9 cellular contexts compared by ENCODE assay signal in the genomic region with DNA sequence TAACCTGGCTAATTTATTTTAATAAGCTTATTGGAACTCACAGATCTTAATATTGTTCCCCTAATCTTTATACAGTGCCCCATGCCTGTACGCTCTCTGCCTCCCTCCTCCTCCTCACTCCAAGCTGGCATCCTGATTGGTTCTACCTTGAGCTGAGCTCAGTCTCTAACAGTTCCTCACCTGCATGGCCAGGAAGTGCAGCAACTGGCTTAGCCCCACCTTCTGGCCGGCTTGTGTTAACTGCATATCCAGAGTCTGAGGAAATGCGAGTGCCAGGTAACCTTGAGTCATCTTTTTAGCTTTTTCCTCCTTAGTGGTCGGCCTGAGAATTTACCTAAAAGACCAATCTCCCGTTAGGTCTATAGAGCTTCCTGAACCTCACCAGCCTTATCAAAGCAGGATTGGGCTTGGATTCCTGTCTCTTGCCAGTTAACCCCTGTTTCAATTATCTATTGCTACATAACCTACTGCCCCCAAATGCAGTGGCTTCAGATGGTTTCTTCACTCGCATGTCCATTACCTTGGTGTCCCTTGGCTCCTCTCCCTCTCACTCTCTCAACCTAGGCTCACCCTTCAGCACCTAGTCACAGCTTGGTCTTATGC.
DNase-seq lines count a peak whose midpoint lies in the region; ATAC-seq and TF ChIP-seq lines count a peak whose summit lies in the region.
"Had no signal": no experiment of that assay in that cellular context is flagged by ENCODE, and none has a peak within 500 bp of the region (broad histone marks: within the 10 kb centered on the region; RNA-seq: fewer than 3 reads in every experiment).

No MANE protein-coding gene starts in this region.

- intact Hi-C loops in mucosa of descending colon (cut with DNase I, micrococcal nuclease) = loop anchor here in 1 of 2 donors (5.0 to 10.0 kb wide), 2 partner anchors 90 to 202 kb away; a partner anchor contains a TSS

- no peaks in the 10 kb centered on the region for H3K4me1 ChIP-seq in mucosa of descending colon (ENCODE audit: low read depth)
- H3K4me1 ChIP-seq: adrenal gland had no signal

- in situ Hi-C loops in astrocyte of the spinal cord (cut with HindIII; ENCODE audit: low sequenced_read_pairs) = no loop called here

- H3K4me3 ChIP-seq in astrocyte of the spinal cord (ENCODE audit: low read depth, low read length) = no peak overlapping the region
- no peak overlapping the region for H3K4me3 ChIP-seq in mucosa of descending colon
- H3K4me3 ChIP-seq: adrenal gland had no signal

- no peaks in the 10 kb centered on the region for H3K9me3 ChIP-seq in mucosa of descending colon
- H3K9me3 ChIP-seq: adrenal gland had no signal

- TF ChIP-seq CTCF in astrocyte of the spinal cord (IDR thresholded peaks at IDR 0.05; ENCODE audit: low read depth, low read length) (peak; percentile 50), mucosa of descending colon (IDR thresholded peaks at IDR 0.05) (no peak)

- no peaks in the 10 kb centered on the region for H3K36me3 ChIP-seq in mucosa of descending colon (ENCODE audit: low read depth)
- H3K36me3 ChIP-seq: adrenal gland had no signal

- DNase-seq in SK-N-DZ (ENCODE audit: low spot score) (peak; percentile 22), astrocyte of the spinal cord (ENCODE audit: low read depth, low spot score) (no peak), mucosa of descending colon (peak; percentile 72 to 77 (median 75)), DMS79 treated with DMSO at 0.1 percent for 48 hours (lab: John Stamatoyannopoulos, UW) (no peak)

- peak; percentile 59 for ATAC-seq in GM18519 (IDR thresholded peaks at IDR 0.05; ENCODE audit: low FRiP score, unreplicated experiment)
- peak; percentile 56 for ATAC-seq in HG03432 (IDR thresholded peaks at IDR 0.05; ENCODE audit: unreplicated experiment)
- peak; percentile 99 for ATAC-seq in mucosa of descending colon
- no peak for ATAC-seq in HG02970 (IDR thresholded peaks at IDR 0.05; ENCODE audit: low FRiP score, unreplicated experiment)
- no peak for ATAC-seq in GM21447 (IDR thresholded peaks at IDR 0.05; ENCODE audit: unreplicated experiment)

Comparison
In these comparisons a context has a peak if more than half of its experiments do, and no peak if none do; other contexts are left out.
1. ATAC-seq: peak in GM18519 (single experiment), HG03432 (single experiment) and mucosa of descending colon (single experiment); none in HG02970 (single experiment) and GM21447 (single experiment).
2. DNase-seq: peak in SK-N-DZ (single experiment) and mucosa of descending colon (3 of 3); none in astrocyte of the spinal cord (single experiment) and DMS79 treated with DMSO at 0.1 percent for 48 hours (single experiment).